ENCODE assay signal across 16 cellular contexts in the genomic region with DNA sequence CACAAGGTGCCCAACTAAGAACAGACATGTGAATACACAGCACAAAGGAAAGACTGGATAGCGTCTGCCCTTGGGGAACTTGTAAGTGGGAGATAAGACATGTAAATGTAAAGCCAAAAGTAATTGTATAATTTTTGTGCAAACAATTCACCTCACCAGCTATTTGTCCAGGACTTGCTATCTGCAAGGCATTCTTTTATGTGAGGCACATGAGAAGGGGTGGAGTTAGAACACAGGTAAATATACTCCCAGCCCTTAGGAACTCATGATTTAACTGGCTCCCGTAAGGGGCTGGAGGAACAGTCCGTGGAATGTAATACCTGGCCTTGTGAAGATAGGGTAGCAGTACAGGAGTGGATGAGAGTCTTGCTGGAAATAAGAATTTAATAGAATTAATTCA.
DNase-seq lines count a peak whose midpoint lies in the region; ATAC-seq and TF ChIP-seq lines count a peak whose summit lies in the region.
"Had no signal": no experiment of that assay in that cellular context is flagged by ENCODE, and none has a peak within 500 bp of the region (broad histone marks: within the 10 kb centered on the region; RNA-seq: fewer than 3 reads in every experiment).

No MANE protein-coding gene starts in this region.

- H3K27me3 ChIP-seq in colonic mucosa (no peaks in the 10 kb centered on the region), transverse colon (peaks cover 44% of the 10 kb centered on the region)

- H3K4me3 ChIP-seq in colonic mucosa (no peak overlapping the region), transverse colon (no peak overlapping the region)
- H3K4me3 ChIP-seq: BLaER1, right atrium auricular region had no signal

- peak overlapping the region in 1 of 2 donors; percentile 26 for H3K9ac ChIP-seq in colonic mucosa (ENCODE audit: low read depth in 2 of 2, low read length in 2 of 2)
- H3K9ac ChIP-seq: BLaER1 had no signal

- H3K4me1 ChIP-seq in colonic mucosa (no peaks in the 10 kb centered on the region), transverse colon (peaks cover 0 to 29% (median 20%) of the 10 kb centered on the region in 4 donors)

- H3K36me3 ChIP-seq in colonic mucosa (no peaks in the 10 kb centered on the region), transverse colon (no peaks in the 10 kb centered on the region)
- H3K36me3 ChIP-seq: BLaER1, right atrium auricular region had no signal

- in situ Hi-C loops in transverse colon (cut with MboI; ENCODE audit: low pct_ligation_motif_present in 1 of 4, low pct_unique_long_range_greater_than_20kb in 1 of 4, low sequenced_read_pairs in 3 of 4) = no loop called here

- H3K9me3 ChIP-seq in colonic mucosa (no peaks in the 10 kb centered on the region), transverse colon (peaks cover under 1 to 5% of the 10 kb centered on the region in 2 donors)

- ATAC-seq in HG03108 (IDR thresholded peaks at IDR 0.05; ENCODE audit: unreplicated experiment) = no peak
- ATAC-seq in GM21576 (IDR thresholded peaks at IDR 0.05; ENCODE audit: unreplicated experiment) = no peak
- ATAC-seq: left cardiac atrium; naive thymus-derived CD8-positive, alpha-beta T cell had no signal

- no peak for TF ChIP-seq EP300 in transverse colon (IDR thresholded peaks at IDR 0.05; ENCODE audit: low read depth)

- TF ChIP-seq POLR2A in transverse colon (IDR thresholded peaks at IDR 0.05) = no peak

- TF ChIP-seq CTCF in colonic mucosa (IDR thresholded peaks at IDR 0.05) = no peak
- no peak for TF ChIP-seq CTCF in transverse colon (IDR thresholded peaks at IDR 0.05)

- H3K27ac ChIP-seq in colonic mucosa = peak overlapping the region; percentile 16
- H3K27ac ChIP-seq in transverse colon = peak overlapping the region; percentile 43 to 76 (median 73)
- H3K27ac ChIP-seq: BLaER1, right atrium auricular region had no signal

- 33 to 50% methylated on average over 3 of the region's 3 CpGs for WGBS in transverse colon (ENCODE audit: low coverage in 1 of 2), 2 donors

- intact Hi-C loops in colonic mucosa (cut with DNase I) (no loop called here), transverse colon (cut with DNase I; ENCODE audit: low total_unique reads) (no loop called here)

- DNase-seq in activated CD8-positive, alpha-beta memory T cell treated with anti-CD3 and anti-CD28 coated beads, Interleukin-2, amount 50 U/mL, for 48 hours = peak; percentile 10
- DNase-seq in activated CD8-positive, alpha-beta memory T cell treated with anti-CD3 and anti-CD28 coated beads for 24 hours = no peak
- DNase-seq in NCI-H2029 (lab: John Stamatoyannopoulos, UW) (peak; percentile 46), colonic mucosa (peak; percentile 68), transverse colon (peak; percentile 21), anterior cingulate cortex (lab: John Stamatoyannopoulos, UW) (no peak)
- DNase-seq: activated CD4-positive, alpha-beta T cell treated with anti-CD3 and anti-CD28 coated beads, Interleukin-2, amount 10 ng/mL, durations not matched to agents 24 days and 14 days; GOT3; IMR-90; left cardiac atrium; naive thymus-derived CD8-positive, alpha-beta T cell; NCI-H345 had no signal

Comparison
In these comparisons a context has a peak if more than half of its experiments do, and no peak if none do; other contexts are left out.
1. DNase-seq: peak in activated CD8-positive, alpha-beta memory T cell treated with anti-CD3 and anti-CD28 coated beads, Interleukin-2, amount 50 U/mL, for 48 hours (single experiment), NCI-H2029 (single experiment), colonic mucosa (single experiment) and transverse colon (single experiment); none in activated CD8-positive, alpha-beta memory T cell treated with anti-CD3 and anti-CD28 coated beads for 24 hours (single experiment) and anterior cingulate cortex (0 of 58).